ENCODE assay signal across 20 cellular contexts in the genomic region with DNA sequence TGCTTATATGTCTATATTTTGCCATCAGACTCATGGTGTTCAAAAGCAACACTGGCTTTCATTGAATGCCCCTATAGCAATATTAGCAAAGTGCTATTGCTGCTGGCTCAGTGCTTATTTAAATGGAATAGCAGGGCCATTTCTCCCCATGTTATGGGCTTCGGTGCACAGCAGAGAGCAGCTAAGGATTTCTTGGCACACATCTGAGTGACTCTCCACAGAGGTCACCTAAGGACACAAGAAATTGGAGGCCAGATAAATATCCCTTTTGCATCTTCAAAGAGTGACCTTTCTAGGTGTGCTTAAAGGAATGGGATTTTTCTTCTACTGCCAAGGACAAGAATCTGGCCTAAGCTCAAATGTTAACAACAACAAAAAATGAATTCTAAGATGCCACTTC.
"Had no signal": no experiment of that assay in that cellular context is flagged by ENCODE, and none has a peak within 500 bp of the region (broad histone marks: within the 10 kb centered on the region; RNA-seq: fewer than 3 reads in every experiment).

No MANE protein-coding gene starts in this region.

- H3K27ac Mint-ChIP-seq: activated CD8-positive, alpha-beta T cell treated with anti-CD3 and anti-CD28 coated beads, Interleukin-2, amount 10 ng/mL, durations not matched to agents 7 days and 5 days had no signal

- H3K4me1 ChIP-seq: SJSA1 had no signal

- H3K27ac ChIP-seq: breast epithelium, RWPE1, SJSA1, VCaP had no signal

- H3K4me3 Mint-ChIP-seq: activated CD8-positive, alpha-beta T cell treated with anti-CD3 and anti-CD28 coated beads, Interleukin-2, amount 10 ng/mL, durations not matched to agents 7 days and 5 days had no signal

- H3K9me3 ChIP-seq: breast epithelium, SJSA1 had no signal

- H3K36me3 ChIP-seq: breast epithelium, SJSA1 had no signal

- DNase-seq: activated CD4-positive, CD25-positive, alpha-beta regulatory T cell; activated CD8-positive, alpha-beta memory T cell treated with anti-CD3 and anti-CD28 coated beads, Interleukin-2, amount 50 U/mL, for 48 hours; activated CD8-positive, alpha-beta T cell treated with anti-CD3 and anti-CD28 coated beads, Interleukin-2, amount 10 ng/mL, durations not matched to agents 7 days and 5 days; activated naive CD4-positive, alpha-beta T cell treated with anti-CD3 and anti-CD28 coated beads, Interleukin-2, amount 50 U/mL, for 16 hours; activated T-cell treated with anti-CD3 and anti-CD28 coated beads, Interleukin-2, amount 50 U/mL, for 1 hour; aorta; caudate nucleus; NCI-H1105 treated with DMSO at 0.1 percent for 48 hours; NCI-H1436 treated with DMSO at 0.1 percent for 48 hours; NCI-H187; NCI-H2081 treated with DMSO at 0.1 percent for 48 hours; NCI-H446; NCI-H524; SHP77; T-helper 2 cell; T1000 had no signal

- H3K27me3 ChIP-seq: breast epithelium, SJSA1 had no signal

- H3K4me3 ChIP-seq: breast epithelium, SJSA1 had no signal
